In the genomic region with DNA sequence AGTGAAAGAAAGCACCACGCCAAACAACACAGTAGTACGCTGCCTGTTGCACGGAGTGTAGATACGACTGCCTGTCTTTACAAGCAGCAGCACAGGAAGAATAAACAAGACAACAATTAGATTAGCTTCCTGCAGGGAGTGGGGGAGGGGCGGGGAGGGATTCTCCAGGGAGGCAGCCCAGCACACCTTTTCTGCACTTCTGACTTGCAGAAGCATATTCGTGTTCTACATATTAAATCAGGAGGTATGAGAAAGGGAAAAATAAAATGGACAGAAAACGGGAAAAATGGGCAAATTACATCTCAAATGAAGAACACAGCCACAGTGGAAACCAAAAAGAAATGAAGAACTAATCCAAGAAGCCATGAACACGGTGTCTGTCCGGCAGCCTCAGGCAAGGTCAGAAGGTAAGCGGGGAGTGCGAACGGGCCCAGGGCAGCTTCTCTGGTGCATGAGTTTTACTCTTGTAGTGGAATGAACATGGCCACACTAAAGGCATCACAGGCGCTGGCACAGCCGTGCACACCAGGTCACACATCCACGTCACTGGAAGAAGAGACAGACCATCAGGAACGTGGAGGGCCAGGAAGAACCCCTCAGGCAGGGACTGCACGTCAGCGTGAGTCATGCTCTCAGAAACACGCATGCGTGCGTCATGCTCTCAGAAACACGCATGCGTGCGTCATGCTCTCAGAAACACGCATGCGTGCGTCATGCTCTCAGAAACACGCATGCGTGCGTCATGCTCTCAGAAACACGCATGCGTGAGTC, we compare ENCODE assay signal across 2 cellular contexts.
A peak's percentile ranks its signal among the peaks of the same experiment; 100 is the strongest.
TF ChIP-seq lines count a peak whose summit lies in the region.

No MANE protein-coding gene starts in this region.

TF ChIP-seq in A549, 52 proteins besides CTCF, POLR2A, EP300 and RAD21:
- TF ChIP-seq FOSL2 (IDR thresholded peaks at IDR 0.05) = no peak
- TF ChIP-seq FOSL2 (CRISPR knock-in tag; IDR thresholded peaks at IDR 0.05) = peak; percentile 84
- 0 out of 2 replicates have a peak, but pooled peaks have one; percentile 13 for TF ChIP-seq MAX (IDR thresholded peaks at IDR 0.05)
- no peak for TF ChIP-seq CHD2 (IDR thresholded peaks at IDR 0.05; ENCODE audit: low read length, partially characterized antibody)

TF ChIP-seq in GM23338, 12 proteins besides CTCF, POLR2A, EP300 and RAD21:
- TF ChIP-seq, protein P1, sequence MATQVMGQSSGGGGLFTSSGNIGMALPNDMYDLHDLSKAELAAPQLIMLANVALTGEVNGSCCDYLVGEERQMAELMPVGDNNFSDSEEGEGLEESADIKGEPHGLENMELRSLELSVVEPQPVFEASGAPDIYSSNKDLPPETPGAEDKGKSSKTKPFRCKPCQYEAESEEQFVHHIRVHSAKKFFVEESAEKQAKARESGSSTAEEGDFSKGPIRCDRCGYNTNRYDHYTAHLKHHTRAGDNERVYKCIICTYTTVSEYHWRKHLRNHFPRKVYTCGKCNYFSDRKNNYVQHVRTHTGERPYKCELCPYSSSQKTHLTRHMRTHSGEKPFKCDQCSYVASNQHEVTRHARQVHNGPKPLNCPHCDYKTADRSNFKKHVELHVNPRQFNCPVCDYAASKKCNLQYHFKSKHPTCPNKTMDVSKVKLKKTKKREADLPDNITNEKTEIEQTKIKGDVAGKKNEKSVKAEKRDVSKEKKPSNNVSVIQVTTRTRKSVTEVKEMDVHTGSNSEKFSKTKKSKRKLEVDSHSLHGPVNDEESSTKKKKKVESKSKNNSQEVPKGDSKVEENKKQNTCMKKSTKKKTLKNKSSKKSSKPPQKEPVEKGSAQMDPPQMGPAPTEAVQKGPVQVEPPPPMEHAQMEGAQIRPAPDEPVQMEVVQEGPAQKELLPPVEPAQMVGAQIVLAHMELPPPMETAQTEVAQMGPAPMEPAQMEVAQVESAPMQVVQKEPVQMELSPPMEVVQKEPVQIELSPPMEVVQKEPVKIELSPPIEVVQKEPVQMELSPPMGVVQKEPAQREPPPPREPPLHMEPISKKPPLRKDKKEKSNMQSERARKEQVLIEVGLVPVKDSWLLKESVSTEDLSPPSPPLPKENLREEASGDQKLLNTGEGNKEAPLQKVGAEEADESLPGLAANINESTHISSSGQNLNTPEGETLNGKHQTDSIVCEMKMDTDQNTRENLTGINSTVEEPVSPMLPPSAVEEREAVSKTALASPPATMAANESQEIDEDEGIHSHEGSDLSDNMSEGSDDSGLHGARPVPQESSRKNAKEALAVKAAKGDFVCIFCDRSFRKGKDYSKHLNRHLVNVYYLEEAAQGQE (IDR thresholded peaks at IDR 0.05; ENCODE audit: unreplicated experiment) = no peak
- TF ChIP-seq STAT1 (IDR thresholded peaks at IDR 0.05; ENCODE audit: unreplicated experiment) (no peak), EZH2phosphoT487 (IDR thresholded peaks at IDR 0.05; ENCODE audit: unreplicated experiment) (no peak), ETS1 (IDR thresholded peaks at IDR 0.05) (no peak), CREB1 (CRISPR knock-in tag; IDR thresholded peaks at IDR 0.05; ENCODE audit: low read depth) (no peak)
- TF ChIP-seq, protein P2, sequence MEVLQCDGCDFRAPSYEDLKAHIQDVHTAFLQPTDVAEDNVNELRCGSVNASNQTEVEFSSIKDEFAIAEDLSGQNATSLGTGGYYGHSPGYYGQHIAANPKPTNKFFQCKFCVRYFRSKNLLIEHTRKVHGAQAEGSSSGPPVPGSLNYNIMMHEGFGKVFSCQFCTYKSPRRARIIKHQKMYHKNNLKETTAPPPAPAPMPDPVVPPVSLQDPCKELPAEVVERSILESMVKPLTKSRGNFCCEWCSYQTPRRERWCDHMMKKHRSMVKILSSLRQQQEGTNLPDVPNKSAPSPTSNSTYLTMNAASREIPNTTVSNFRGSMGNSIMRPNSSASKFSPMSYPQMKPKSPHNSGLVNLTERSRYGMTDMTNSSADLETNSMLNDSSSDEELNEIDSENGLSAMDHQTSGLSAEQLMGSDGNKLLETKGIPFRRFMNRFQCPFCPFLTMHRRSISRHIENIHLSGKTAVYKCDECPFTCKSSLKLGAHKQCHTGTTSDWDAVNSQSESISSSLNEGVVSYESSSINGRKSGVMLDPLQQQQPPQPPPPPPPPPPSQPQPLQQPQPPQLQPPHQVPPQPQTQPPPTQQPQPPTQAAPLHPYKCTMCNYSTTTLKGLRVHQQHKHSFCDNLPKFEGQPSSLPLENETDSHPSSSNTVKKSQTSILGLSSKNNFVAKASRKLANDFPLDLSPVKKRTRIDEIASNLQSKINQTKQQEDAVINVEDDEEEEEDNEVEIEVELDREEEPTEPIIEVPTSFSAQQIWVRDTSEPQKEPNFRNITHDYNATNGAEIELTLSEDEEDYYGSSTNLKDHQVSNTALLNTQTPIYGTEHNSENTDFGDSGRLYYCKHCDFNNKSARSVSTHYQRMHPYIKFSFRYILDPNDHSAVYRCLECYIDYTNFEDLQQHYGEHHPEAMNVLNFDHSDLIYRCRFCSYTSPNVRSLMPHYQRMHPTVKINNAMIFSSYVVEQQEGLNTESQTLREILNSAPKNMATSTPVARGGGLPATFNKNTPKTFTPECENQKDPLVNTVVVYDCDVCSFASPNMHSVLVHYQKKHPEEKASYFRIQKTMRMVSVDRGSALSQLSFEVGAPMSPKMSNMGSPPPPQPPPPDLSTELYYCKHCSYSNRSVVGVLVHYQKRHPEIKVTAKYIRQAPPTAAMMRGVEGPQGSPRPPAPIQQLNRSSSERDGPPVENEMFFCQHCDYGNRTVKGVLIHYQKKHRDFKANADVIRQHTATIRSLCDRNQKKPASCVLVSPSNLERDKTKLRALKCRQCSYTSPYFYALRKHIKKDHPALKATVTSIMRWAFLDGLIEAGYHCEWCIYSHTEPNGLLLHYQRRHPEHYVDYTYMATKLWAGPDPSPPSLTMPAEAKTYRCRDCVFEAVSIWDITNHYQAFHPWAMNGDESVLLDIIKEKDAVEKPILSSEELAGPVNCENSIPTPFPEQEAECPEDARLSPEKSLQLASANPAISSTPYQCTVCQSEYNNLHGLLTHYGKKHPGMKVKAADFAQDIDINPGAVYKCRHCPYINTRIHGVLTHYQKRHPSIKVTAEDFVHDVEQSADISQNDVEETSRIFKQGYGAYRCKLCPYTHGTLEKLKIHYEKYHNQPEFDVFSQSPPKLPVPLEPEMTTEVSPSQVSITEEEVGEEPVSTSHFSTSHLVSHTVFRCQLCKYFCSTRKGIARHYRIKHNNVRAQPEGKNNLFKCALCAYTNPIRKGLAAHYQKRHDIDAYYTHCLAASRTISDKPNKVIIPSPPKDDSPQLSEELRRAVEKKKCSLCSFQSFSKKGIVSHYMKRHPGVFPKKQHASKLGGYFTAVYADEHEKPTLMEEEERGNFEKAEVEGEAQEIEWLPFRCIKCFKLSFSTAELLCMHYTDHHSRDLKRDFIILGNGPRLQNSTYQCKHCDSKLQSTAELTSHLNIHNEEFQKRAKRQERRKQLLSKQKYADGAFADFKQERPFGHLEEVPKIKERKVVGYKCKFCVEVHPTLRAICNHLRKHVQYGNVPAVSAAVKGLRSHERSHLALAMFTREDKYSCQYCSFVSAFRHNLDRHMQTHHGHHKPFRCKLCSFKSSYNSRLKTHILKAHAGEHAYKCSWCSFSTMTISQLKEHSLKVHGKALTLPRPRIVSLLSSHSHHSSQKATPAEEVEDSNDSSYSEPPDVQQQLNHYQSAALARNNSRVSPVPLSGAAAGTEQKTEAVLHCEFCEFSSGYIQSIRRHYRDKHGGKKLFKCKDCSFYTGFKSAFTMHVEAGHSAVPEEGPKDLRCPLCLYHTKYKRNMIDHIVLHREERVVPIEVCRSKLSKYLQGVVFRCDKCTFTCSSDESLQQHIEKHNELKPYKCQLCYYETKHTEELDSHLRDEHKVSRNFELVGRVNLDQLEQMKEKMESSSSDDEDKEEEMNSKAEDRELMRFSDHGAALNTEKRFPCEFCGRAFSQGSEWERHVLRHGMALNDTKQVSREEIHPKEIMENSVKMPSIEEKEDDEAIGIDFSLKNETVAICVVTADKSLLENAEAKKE (CRISPR knock-in tag; IDR thresholded peaks at IDR 0.05) = no peak
TF ChIP-seq in GM23338: peak in this region for 0.
